Comparison of ENCODE assay signal across 8 cellular contexts in the genomic region with DNA sequence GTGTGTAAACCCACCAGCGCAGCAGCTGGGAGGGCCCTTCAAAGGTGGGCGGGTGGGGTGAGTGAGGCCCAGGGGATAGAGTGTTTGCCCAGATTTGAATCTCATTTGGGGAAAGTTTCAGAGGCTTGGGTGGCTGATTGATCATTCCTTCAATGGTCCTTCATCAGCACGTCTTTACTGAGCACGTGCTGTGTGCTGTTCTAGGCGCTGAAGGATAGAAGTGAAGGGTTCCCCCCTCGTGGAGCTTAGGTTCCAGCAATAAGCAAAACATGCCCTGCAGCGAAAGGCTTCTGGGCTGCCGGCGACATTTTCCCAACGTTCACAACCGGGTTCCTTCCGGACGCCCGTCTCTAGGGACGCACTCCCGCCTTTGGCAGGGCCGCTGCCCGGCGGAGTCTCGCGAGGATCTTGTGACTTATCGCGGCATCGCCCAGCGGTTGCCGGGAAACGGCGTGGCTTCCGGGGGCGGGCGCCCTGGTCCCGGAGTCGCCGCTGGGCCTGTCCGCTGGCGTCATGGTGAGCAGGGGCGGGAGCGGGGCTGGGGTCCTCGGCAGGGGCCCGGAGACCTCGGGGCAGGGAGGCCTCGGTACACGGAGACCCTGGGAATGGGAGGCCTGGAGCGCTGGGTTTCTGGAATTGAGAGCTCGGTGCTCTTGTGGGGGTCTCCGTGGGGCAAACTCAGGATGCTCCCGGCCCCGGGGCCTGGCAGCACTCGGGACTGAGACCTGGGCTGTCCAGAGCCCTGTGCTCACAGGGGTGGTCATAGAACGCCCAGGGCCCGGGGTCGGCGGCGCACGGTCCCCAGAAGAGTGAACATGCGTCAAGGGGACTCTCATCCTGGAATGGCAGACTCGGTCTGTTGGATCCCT. TPM values are rescaled to one million over a fixed set of nuclear protein-coding genes. Genes with fewer than 3 reads are reported as not detected.
DNase-seq lines count a peak whose midpoint lies in the region; ATAC-seq lines count a peak whose summit lies in the region.

No MANE protein-coding gene starts in this region.

- H3K56ac ChIP-seq in mesendoderm (ENCODE audit: low read length), result peak overlapping the region; percentile 44

- H3K4me1 ChIP-seq in effector memory CD4-positive, alpha-beta T cell (ENCODE audit: control insufficient read depth, insufficient read depth, low read length, poor library complexity, severe bottlenecking), result peaks cover 18% of the 10 kb centered on the region
- peaks cover 2% of the 10 kb centered on the region for H3K4me1 ChIP-seq in mesendoderm (ENCODE audit: control insufficient read depth, low read depth, low read length)

- H3K27ac ChIP-seq in effector memory CD4-positive, alpha-beta T cell (ENCODE audit: insufficient read depth, low read length, poor library complexity, severe bottlenecking), result peak overlapping the region; percentile 51
- no peak overlapping the region for H3K27ac ChIP-seq in mesendoderm (ENCODE audit: low read depth, low read length)

- H2AK5ac ChIP-seq in mesendoderm (ENCODE audit: low read length), result no peak overlapping the region

- no peak overlapping the region for H4K8ac ChIP-seq in mesendoderm (ENCODE audit: low read depth, low read length)

- peaks cover 5% of the 10 kb centered on the region for H3K36me3 Mint-ChIP-seq in activated CD8-positive, alpha-beta T cell treated with anti-CD3 and anti-CD28 coated beads, Interleukin-2, amount 10 ng/mL, durations not matched to agents 7 days and 5 days (ENCODE audit: low read depth)

- H3K4me2 ChIP-seq in mesendoderm (ENCODE audit: low read length), result peak overlapping the region; percentile 4

- H3K18ac ChIP-seq in mesendoderm (ENCODE audit: low read length), result no peak overlapping the region

- POLR2A ChIA-PET in activated CD8-positive, alpha-beta T cell treated with anti-CD3 and anti-CD28 coated beads, Interleukin-2, amount 10 ng/mL, durations not matched to agents 7 days and 5 days (lab: Charles Lee), result no interaction called here

- CTCF ChIA-PET in activated CD8-positive, alpha-beta T cell treated with anti-CD3 and anti-CD28 coated beads, Interleukin-2, amount 10 ng/mL, durations not matched to agents 7 days and 5 days (lab: Charles Lee), result interaction anchor here (1.1 to 2.2 kb wide), 3 partner anchors 14 to 317 kb away, joined by 3 to 5 read pairs (median 5); no protein-coding TSS in a partner anchor

- no peaks in the 10 kb centered on the region for H3K79me1 ChIP-seq in mesendoderm (ENCODE audit: low read length)

- H3K4me1 Mint-ChIP-seq in activated CD8-positive, alpha-beta T cell treated with anti-CD3 and anti-CD28 coated beads, Interleukin-2, amount 10 ng/mL, durations not matched to agents 7 days and 5 days (ENCODE audit: low read depth), result peaks cover 34% of the 10 kb centered on the region

- DNase-seq in NK-92 treated with Interleukin-12 subunit alpha and Interleukin-12 subunit beta, amount 100 ng/mL, for 24 hours (lab: John Stamatoyannopoulos, UW), result peak; percentile 35
- no peak for DNase-seq in NK-92 (lab: John Stamatoyannopoulos, UW; ENCODE audit: unreplicated experiment)
- peak; percentile 92 for DNase-seq in NCI-H748 (lab: John Stamatoyannopoulos, UW; ENCODE audit: unreplicated experiment)
- DNase-seq in activated CD8-positive, alpha-beta T cell treated with anti-CD3 and anti-CD28 coated beads, Interleukin-2, amount 10 ng/mL, durations not matched to agents 7 days and 5 days, result peak; percentile 85
- peak; percentile 44 to 69 (median 49) for DNase-seq in effector memory CD4-positive, alpha-beta T cell
- peak; percentile 63 for DNase-seq in mesendoderm
- DNase-seq in stimulated activated CD8-positive, alpha-beta memory T cell treated with anti-CD3 and anti-CD28 coated beads, Interleukin-12 subunit alpha, Interleukin-12 subunit beta, amount 100 ng/mL, for 4 hours (ENCODE audit: low read depth), result peak; percentile 65

- H3K79me2 ChIP-seq in mesendoderm (ENCODE audit: control insufficient read depth, insufficient read depth, low read length), result no peaks in the 10 kb centered on the region

- peaks cover 22% of the 10 kb centered on the region for H3K27me3 Mint-ChIP-seq in activated CD8-positive, alpha-beta T cell treated with anti-CD3 and anti-CD28 coated beads, Interleukin-2, amount 10 ng/mL, durations not matched to agents 7 days and 5 days (ENCODE audit: low read depth)

- H3K9ac ChIP-seq in mesendoderm (ENCODE audit: low read length), result peak overlapping the region; percentile 46

- H2BK15ac ChIP-seq in mesendoderm (replicated peaks; ENCODE audit: low read depth), result no peak overlapping the region

- peak overlapping the region; percentile 61 for H3K27ac Mint-ChIP-seq in activated CD8-positive, alpha-beta T cell treated with anti-CD3 and anti-CD28 coated beads, Interleukin-2, amount 10 ng/mL, durations not matched to agents 7 days and 5 days

- H3K9me3 Mint-ChIP-seq in activated CD8-positive, alpha-beta T cell treated with anti-CD3 and anti-CD28 coated beads, Interleukin-2, amount 10 ng/mL, durations not matched to agents 7 days and 5 days (ENCODE audit: insufficient read depth), result peaks cover 7% of the 10 kb centered on the region

- peak overlapping the region; percentile 69 for H3K4me3 Mint-ChIP-seq in activated CD8-positive, alpha-beta T cell treated with anti-CD3 and anti-CD28 coated beads, Interleukin-2, amount 10 ng/mL, durations not matched to agents 7 days and 5 days

- no peaks in the 10 kb centered on the region for H3K9me3 ChIP-seq in effector memory CD4-positive, alpha-beta T cell (ENCODE audit: control insufficient read depth, low read length)

- H3K27me3 ChIP-seq in effector memory CD4-positive, alpha-beta T cell (replicated peaks; ENCODE audit: control insufficient read depth, insufficient read depth, low read length, poor library complexity, severe bottlenecking), result no peaks in the 10 kb centered on the region
- no peaks in the 10 kb centered on the region for H3K27me3 ChIP-seq in mesendoderm (ENCODE audit: insufficient read depth, low read length, poor library complexity)

- H3K4me3 ChIP-seq in effector memory CD4-positive, alpha-beta T cell (ENCODE audit: insufficient read depth, low read depth, low read length, poor library complexity, severe bottlenecking), result peak overlapping the region; percentile 56
- no peak overlapping the region for H3K4me3 ChIP-seq in mesendoderm (ENCODE audit: low read length)

- H3K4ac ChIP-seq in mesendoderm (ENCODE audit: low read depth, low read length), result no peak overlapping the region

- no peak overlapping the region for H2BK120ac ChIP-seq in mesendoderm (ENCODE audit: low read depth, low read length)

- no peaks in the 10 kb centered on the region for H3K36me3 ChIP-seq in effector memory CD4-positive, alpha-beta T cell (ENCODE audit: control insufficient read depth, insufficient read depth, low read length)
- H3K36me3 ChIP-seq in mesendoderm (ENCODE audit: control insufficient read depth, insufficient read depth, low read length), result no peaks in the 10 kb centered on the region

- no peak overlapping the region for H4K5ac ChIP-seq in mesendoderm (ENCODE audit: low read length)

- H2BK5ac ChIP-seq in mesendoderm (ENCODE audit: low read length), result no peak overlapping the region

- ATAC-seq in HG03439 (IDR thresholded peaks at IDR 0.05; ENCODE audit: unreplicated experiment), result peak; percentile 58
- peak; percentile 88 for ATAC-seq in activated CD8-positive, alpha-beta T cell treated with anti-CD3 and anti-CD28 coated beads, Interleukin-2, amount 10 ng/mL, durations not matched to agents 7 days and 5 days

- no peak overlapping the region for H3K23ac ChIP-seq in mesendoderm (ENCODE audit: low read length)

- no CpG with 5 or more reads among the region's 57 CpGs for WGBS in mesendoderm (ENCODE audit: extremely low coverage, insufficient coverage, low lambda C conversion rate)

RNA-seq across cellular contexts. Expression of gene DBNDD1, which starts 3.2 kb away (rescaled TPM):
- total RNA-seq in activated CD8-positive, alpha-beta T cell treated with anti-CD3 and anti-CD28 coated beads, Interleukin-2, amount 10 ng/mL, durations not matched to agents 7 days and 5 days, result under 1 TPM in 1 of 2 experiments, not detected in 1; 0.18 TPM
- polyA plus RNA-seq in mesendoderm (2013, experiment 1 of 2), result 28.4 TPM
- 30.0 TPM for polyA plus RNA-seq in mesendoderm (2013, experiment 2 of 2)

RNA-seq across cellular contexts. Expression of gene PRDM7, which starts 54.7 kb away (rescaled TPM):
- not detected for total RNA-seq in activated CD8-positive, alpha-beta T cell treated with anti-CD3 and anti-CD28 coated beads, Interleukin-2, amount 10 ng/mL, durations not matched to agents 7 days and 5 days
- not detected for polyA plus RNA-seq in mesendoderm (2013, experiment 1 of 2)
- not detected for polyA plus RNA-seq in mesendoderm (2013, experiment 2 of 2)
